1 cellular context compared by ENCODE assay signal in genomic region chr5:53114988-53115387, GRCh38.
TF ChIP-seq lines count a peak whose summit lies in the region.

No MANE protein-coding gene starts in this region.

TF ChIP-seq in A549, 52 proteins besides CTCF, POLR2A, EP300 and RAD21 (continued from another document):
- TF ChIP-seq, protein P1, sequence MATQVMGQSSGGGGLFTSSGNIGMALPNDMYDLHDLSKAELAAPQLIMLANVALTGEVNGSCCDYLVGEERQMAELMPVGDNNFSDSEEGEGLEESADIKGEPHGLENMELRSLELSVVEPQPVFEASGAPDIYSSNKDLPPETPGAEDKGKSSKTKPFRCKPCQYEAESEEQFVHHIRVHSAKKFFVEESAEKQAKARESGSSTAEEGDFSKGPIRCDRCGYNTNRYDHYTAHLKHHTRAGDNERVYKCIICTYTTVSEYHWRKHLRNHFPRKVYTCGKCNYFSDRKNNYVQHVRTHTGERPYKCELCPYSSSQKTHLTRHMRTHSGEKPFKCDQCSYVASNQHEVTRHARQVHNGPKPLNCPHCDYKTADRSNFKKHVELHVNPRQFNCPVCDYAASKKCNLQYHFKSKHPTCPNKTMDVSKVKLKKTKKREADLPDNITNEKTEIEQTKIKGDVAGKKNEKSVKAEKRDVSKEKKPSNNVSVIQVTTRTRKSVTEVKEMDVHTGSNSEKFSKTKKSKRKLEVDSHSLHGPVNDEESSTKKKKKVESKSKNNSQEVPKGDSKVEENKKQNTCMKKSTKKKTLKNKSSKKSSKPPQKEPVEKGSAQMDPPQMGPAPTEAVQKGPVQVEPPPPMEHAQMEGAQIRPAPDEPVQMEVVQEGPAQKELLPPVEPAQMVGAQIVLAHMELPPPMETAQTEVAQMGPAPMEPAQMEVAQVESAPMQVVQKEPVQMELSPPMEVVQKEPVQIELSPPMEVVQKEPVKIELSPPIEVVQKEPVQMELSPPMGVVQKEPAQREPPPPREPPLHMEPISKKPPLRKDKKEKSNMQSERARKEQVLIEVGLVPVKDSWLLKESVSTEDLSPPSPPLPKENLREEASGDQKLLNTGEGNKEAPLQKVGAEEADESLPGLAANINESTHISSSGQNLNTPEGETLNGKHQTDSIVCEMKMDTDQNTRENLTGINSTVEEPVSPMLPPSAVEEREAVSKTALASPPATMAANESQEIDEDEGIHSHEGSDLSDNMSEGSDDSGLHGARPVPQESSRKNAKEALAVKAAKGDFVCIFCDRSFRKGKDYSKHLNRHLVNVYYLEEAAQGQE (IDR thresholded peaks at IDR 0.05) = no peak
- TF ChIP-seq SMC3 (IDR thresholded peaks at IDR 0.05) (peak; percentile 27; the same call in 1 of the 3 replicates), HES2 (IDR thresholded peaks at IDR 0.05) (no peak)
- TF ChIP-seq, protein P2, sequence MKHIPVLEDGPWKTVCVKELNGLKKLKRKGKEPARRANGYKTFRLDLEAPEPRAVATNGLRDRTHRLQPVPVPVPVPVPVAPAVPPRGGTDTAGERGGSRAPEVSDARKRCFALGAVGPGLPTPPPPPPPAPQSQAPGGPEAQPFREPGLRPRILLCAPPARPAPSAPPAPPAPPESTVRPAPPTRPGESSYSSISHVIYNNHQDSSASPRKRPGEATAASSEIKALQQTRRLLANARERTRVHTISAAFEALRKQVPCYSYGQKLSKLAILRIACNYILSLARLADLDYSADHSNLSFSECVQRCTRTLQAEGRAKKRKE (CRISPR knock-in tag; IDR thresholded peaks at IDR 0.05; ENCODE audit: low read depth) = no peak
